In genomic region chr6:170008386-170008785, GRCh38 we compare ENCODE assay signal across 1 cellular context.
TF ChIP-seq lines count a peak whose summit lies in the region.

No MANE protein-coding gene starts in this region.

TF ChIP-seq in GM23338, 12 proteins besides CTCF, POLR2A, EP300 and RAD21 (continued from another document):
- no peak for TF ChIP-seq ZNF462 (CRISPR knock-in tag; IDR thresholded peaks at IDR 0.05)
